In the genomic region with DNA sequence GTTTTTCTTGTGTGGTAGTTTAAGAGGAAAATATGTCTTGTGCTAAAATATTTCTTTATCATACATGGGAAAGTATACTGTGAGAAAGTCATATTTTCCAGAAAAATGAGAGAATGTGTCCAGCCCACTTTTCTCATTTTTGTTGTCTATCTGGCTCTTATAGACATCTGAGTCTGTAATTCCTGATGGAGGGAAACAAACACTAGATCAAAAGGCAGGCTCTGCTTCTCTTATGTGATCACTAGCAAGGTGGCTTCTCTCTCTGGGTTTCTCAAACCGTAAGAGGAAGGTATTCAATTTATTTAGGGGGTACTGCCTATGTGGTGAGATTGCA, we compare ENCODE assay signal across 16 cellular contexts.
"Had no signal": no experiment of that assay in that cellular context is flagged by ENCODE, and none has a peak within 500 bp of the region (broad histone marks: within the 10 kb centered on the region; RNA-seq: fewer than 3 reads in every experiment).

No MANE protein-coding gene starts in this region.

- H2AFZ ChIP-seq: neural progenitor cell had no signal

- H3K4me3 ChIP-seq: colonic mucosa, heart right ventricle, left lung, neural progenitor cell, ovary, sigmoid colon, testis, upper lobe of right lung had no signal

- H3K4me3 Mint-ChIP-seq: neural progenitor cell had no signal

- H3K9ac ChIP-seq: neural progenitor cell had no signal

- H3K4me1 ChIP-seq: colonic mucosa, heart right ventricle, sigmoid colon, testis, upper lobe of right lung had no signal

- H3K27ac Mint-ChIP-seq: neural progenitor cell had no signal

- H3K9me3 Mint-ChIP-seq: neural progenitor cell had no signal

- DNase-seq: activated CD4-positive, alpha-beta T cell treated with anti-CD3 and anti-CD28 coated beads for 48 hours; activated CD8-positive, alpha-beta memory T cell treated with anti-CD3 and anti-CD28 coated beads, Interleukin-2, amount 50 U/mL, for 4 hours; activated effector memory CD4-positive, alpha-beta T cell treated with Interleukin-2 at 50 U/mL for 16 hours; colonic mucosa; effector CD4-positive, alpha-beta T cell; foreskin keratinocyte; heart right ventricle; left lung; ovary; sigmoid colon; stimulated activated CD4-positive, alpha-beta T cell treated with anti-CD3 and anti-CD28 coated beads, Interleukin-2, amount 100 ng/mL, for 24 hours; stimulated activated naive CD4-positive, alpha-beta T cell treated with Interleukin-2 at 50 U/mL for 16 hours; testis; upper lobe of right lung had no signal

- H3K27ac ChIP-seq: colonic mucosa, foreskin keratinocyte, heart right ventricle, left lung, neural progenitor cell, ovary, sigmoid colon, testis, upper lobe of right lung had no signal

- H3K27me3 ChIP-seq: colonic mucosa, foreskin keratinocyte, heart right ventricle, left lung, neural progenitor cell, ovary, sigmoid colon, testis, upper lobe of right lung had no signal

- ATAC-seq: foreskin keratinocyte, heart right ventricle had no signal

- H3K36me3 Mint-ChIP-seq: neural progenitor cell had no signal

- H3K36me3 ChIP-seq: colonic mucosa, heart right ventricle, neural progenitor cell, ovary, sigmoid colon, upper lobe of right lung, WERI-Rb-1 had no signal

- H3K9me3 ChIP-seq: colonic mucosa, heart right ventricle, left lung, ovary, sigmoid colon, testis, upper lobe of right lung had no signal

- H3K4me2 ChIP-seq: neural progenitor cell had no signal
